Comparison of ENCODE assay signal across 23 cellular contexts in genomic region chr10:14304029-14304428, GRCh38. TPM values are rescaled to one million over a fixed set of nuclear protein-coding genes. Genes with fewer than 3 reads are reported as not detected.
"Had no signal": no experiment of that assay in that cellular context is flagged by ENCODE, and none has a peak within 500 bp of the region (broad histone marks: within the 10 kb centered on the region; RNA-seq: fewer than 3 reads in every experiment).

No MANE protein-coding gene starts in this region.

- FAIRE-seq: HepG2 had no signal

- H3K27ac ChIP-seq: RWPE1 had no signal

- H3K4me3 ChIP-seq: MG63 had no signal

- H3K27me3 ChIP-seq: MG63 had no signal

- H3K36me3 ChIP-seq: MG63 had no signal

- H3K9me3 ChIP-seq: MG63 had no signal

- ATAC-seq: HepG2, Panc1, PC-3, SK-N-SH treated with all-trans-retinoic acid at 6 μM for 48 hours had no signal

- DNase-seq: IMR-90; Karpas-422; KG1; MG63; NCI-H1092; NCI-H1105 treated with DMSO at 0.1 percent for 48 hours; NCI-H1417 treated with DMSO at 0.1 percent for 48 hours; NCI-H146; NCI-H187; NCI-H2029; NCI-H2081 treated with DMSO at 0.1 percent for 48 hours; NCI-H2171; NCI-H226; NCI-H510A treated with DMSO at 0.1 percent for 48 hours; NCI-H526; NK-92 treated with Interleukin-12 subunit alpha and Interleukin-12 subunit beta, amount 100 ng/mL, for 24 hours; PC-3; SHP77 had no signal

RNA-seq across cellular contexts. Expression of gene FRMD4A, which starts 26.7 kb away (rescaled TPM):
- total RNA-seq: HT-29 had no signal
